20 cellular contexts compared by ENCODE assay signal in genomic region chr16:88296437-88297177, GRCh38.
A peak's percentile ranks its signal among the peaks of the same experiment; 100 is the strongest.
DNase-seq lines count a peak whose midpoint lies in the region; ATAC-seq, FAIRE-seq and TF ChIP-seq lines count a peak whose summit lies in the region.
"Had no signal": no experiment of that assay in that cellular context is flagged by ENCODE, and none has a peak within 500 bp of the region (broad histone marks: within the 10 kb centered on the region; RNA-seq: fewer than 3 reads in every experiment).

No MANE protein-coding gene starts in this region.

- no peak overlapping the region for H3K9ac ChIP-seq in K562 (ENCODE audit: insufficient read depth in 1 of 2, low read depth in 2 of 2, low read length in 2 of 2)
- H3K9ac ChIP-seq in HepG2 (ENCODE audit: insufficient read depth, low read depth, low read length), result no peak overlapping the region

- no peak overlapping the region for H3K4me3 ChIP-seq in K562
- no peak overlapping the region for H3K4me3 ChIP-seq in HepG2 (replicated peaks in 1 of 3; ENCODE audit: insufficient read depth in 1 of 3, low read depth in 2 of 3, low read length in 3 of 3)
- H3K4me3 ChIP-seq: GM12878, Peyer's patch had no signal

- no peaks in the 10 kb centered on the region for H3K36me3 Mint-ChIP-seq in type B pancreatic cell
- H3K36me3 Mint-ChIP-seq in activated CD4-positive, alpha-beta memory T cell treated with anti-CD3 and anti-CD28 coated beads, Interleukin-2, amount 10 ng/mL, durations not matched to agents 7 days and 5 days (ENCODE audit: low read depth), result no peaks in the 10 kb centered on the region
- H3K36me3 Mint-ChIP-seq: CD4-positive, alpha-beta memory T cell had no signal

- in situ Hi-C loops in K562 (cut with MboI) (no loop called here), HepG2 (cut with HindIII; ENCODE audit: extremely low pct_ligation_motif_present, low pct_unique_long_range_greater_than_20kb) (no loop called here)

- H3K79me2 ChIP-seq in K562 (ENCODE audit: control insufficient read depth, insufficient read depth, low read length) (no peaks in the 10 kb centered on the region), HepG2 (ENCODE audit: insufficient read depth, low read length) (no peaks in the 10 kb centered on the region)

- H3K27me3 ChIP-seq in K562 (ENCODE audit: control insufficient read depth in 2 of 2, insufficient read depth in 2 of 2, low read length in 2 of 2) (peaks cover 17 to 83% of the 10 kb centered on the region in 2 experiments), HepG2 (ENCODE audit: control insufficient read depth in 1 of 2, insufficient read depth in 2 of 2, low read length in 2 of 2) (peaks cover 22 to 89% of the 10 kb centered on the region in 2 experiments)
- H3K27me3 ChIP-seq: Peyer's patch had no signal

- TF ChIP-seq RAD21 in K562 (CRISPR knock-in tag; conservative IDR thresholded peaks at IDR 0.05 in 1 of 2, IDR thresholded peaks at IDR 0.05 in 1 of 2) (no peak), HepG2 (CRISPR knock-in tag; IDR thresholded peaks at IDR 0.05) (no peak)

- ATAC-seq in Right ventricle myocardium inferior (no peak), Right ventricle myocardium superior (ENCODE audit: poor library complexity) (no peak), K562 (no peak), HepG2 (no peak), GM18511 (IDR thresholded peaks at IDR 0.05; ENCODE audit: unreplicated experiment) (no peak)
- ATAC-seq: GM12878 had no signal

- intact Hi-C loops in Right ventricle myocardium inferior (cut with DNase I), result no loop called here
- intact Hi-C loops in Right ventricle myocardium superior (cut with DNase I), result no loop called here
- intact Hi-C loops in K562 (cut with micrococcal nuclease), result no loop called here
- intact Hi-C loops in HepG2 (cut with micrococcal nuclease; ENCODE audit: unreplicated experiment), result no loop called here

- H3K36me3 ChIP-seq in K562 (ENCODE audit: control insufficient read depth, insufficient read depth, low read length), result no peaks in the 10 kb centered on the region
- no peaks in the 10 kb centered on the region for H3K36me3 ChIP-seq in HepG2 (replicated peaks in 1 of 2; ENCODE audit: control insufficient read depth in 1 of 2, insufficient read depth in 2 of 2, low read length in 2 of 2)
- H3K36me3 ChIP-seq: Peyer's patch had no signal

- H2AFZ ChIP-seq in K562 (ENCODE audit: low read depth, low read length) (no peak overlapping the region), HepG2 (ENCODE audit: low read length) (no peak overlapping the region)

- no peak overlapping the region for H3K27ac ChIP-seq in K562 (ENCODE audit: extremely low read depth, low read depth, low read length)
- no peak overlapping the region for H3K27ac ChIP-seq in HepG2 (ENCODE audit: extremely low read length, insufficient read depth, low read length)
- H3K27ac ChIP-seq: Peyer's patch had no signal

- FAIRE-seq in K562 (lab: Jason Lieb, UNC), result no peak
- FAIRE-seq in HepG2 (lab: Jason Lieb, UNC), result no peak
- FAIRE-seq: GM12878, H54 had no signal

- H3K4me1 ChIP-seq in K562 (replicated peaks in 1 of 2; ENCODE audit: control insufficient read depth in 2 of 2, insufficient read depth in 2 of 2, low read length in 2 of 2) (peaks cover 0 to 26% of the 10 kb centered on the region in 2 experiments; a peak in 3 of 5 replicates), HepG2 (ENCODE audit: insufficient read depth, low read length) (no peaks in the 10 kb centered on the region)
- H3K4me1 ChIP-seq: Peyer's patch had no signal

- no peaks in the 10 kb centered on the region for H3K9me3 Mint-ChIP-seq in type B pancreatic cell
- peaks cover 7% of the 10 kb centered on the region for H3K9me3 Mint-ChIP-seq in activated CD4-positive, alpha-beta memory T cell treated with anti-CD3 and anti-CD28 coated beads, Interleukin-2, amount 10 ng/mL, durations not matched to agents 7 days and 5 days

- no peaks in the 10 kb centered on the region for H3K9me1 ChIP-seq in K562 (ENCODE audit: control insufficient read depth, insufficient read depth, low read length)

- peak overlapping the region; percentile 23 for H3K27ac Mint-ChIP-seq in type B pancreatic cell
- no peak overlapping the region for H3K27ac Mint-ChIP-seq in activated CD4-positive, alpha-beta memory T cell treated with anti-CD3 and anti-CD28 coated beads, Interleukin-2, amount 10 ng/mL, durations not matched to agents 7 days and 5 days
- H3K27ac Mint-ChIP-seq: B cell had no signal

- TF ChIP-seq CTCF in K562 (IDR thresholded peaks at IDR 0.05 in 2 of 3, conservative IDR thresholded peaks at IDR 0.05 in 1 of 3; ENCODE audit: insufficient read depth in 2 of 3, low read depth in 1 of 3, low read length in 3 of 3), result no peak
- TF ChIP-seq CTCF in HepG2 (CRISPR knock-in tag; IDR thresholded peaks at IDR 0.05), result no peak
- TF ChIP-seq CTCF in type B pancreatic cell (conservative IDR thresholded peaks at IDR 0.05), result no peak

- BruUV-seq in K562 (replicated peaks; lab: Mats Ljungman, UMichigan) (no TSS peak), HepG2 (replicated peaks; lab: Mats Ljungman, UMichigan) (no TSS peak)

- H3K9me3 ChIP-seq in K562 (replicated peaks; ENCODE audit: control insufficient read depth, insufficient read depth, low read depth, low read length) (no peaks in the 10 kb centered on the region), HepG2 (ENCODE audit: low read length) (no peaks in the 10 kb centered on the region)
- H3K9me3 ChIP-seq: Peyer's patch had no signal

- H3K4me3 Mint-ChIP-seq in type B pancreatic cell, result no peak overlapping the region
- no peak overlapping the region for H3K4me3 Mint-ChIP-seq in activated CD4-positive, alpha-beta memory T cell treated with anti-CD3 and anti-CD28 coated beads, Interleukin-2, amount 10 ng/mL, durations not matched to agents 7 days and 5 days
- H3K4me3 Mint-ChIP-seq: B cell; CD4-positive, alpha-beta memory T cell had no signal

- no peak overlapping the region for H3K4me2 ChIP-seq in K562 (ENCODE audit: insufficient read depth, low read length)
- H3K4me2 ChIP-seq in HepG2 (ENCODE audit: low read depth, low read length), result no peak overlapping the region

- H4K20me1 ChIP-seq in K562 (replicated peaks; ENCODE audit: control insufficient read depth, insufficient read depth, low read length), result no peaks in the 10 kb centered on the region
- no peaks in the 10 kb centered on the region for H4K20me1 ChIP-seq in HepG2 (ENCODE audit: insufficient read depth, low read length)

- CTCF ChIA-PET in K562 (lab: Yijun Ruan, JAX; ENCODE audit: low intra/inter-chr PET ratio) (no interaction called here), HepG2 (lab: Yijun Ruan, JAX; ENCODE audit: low intra/inter-chr PET ratio, low total read pairs) (no interaction called here)
- CTCF ChIA-PET in activated CD4-positive, alpha-beta memory T cell treated with anti-CD3 and anti-CD28 coated beads, Interleukin-2, amount 10 ng/mL, durations not matched to agents 7 days and 5 days (lab: Charles Lee), result no interaction called here

- 17% methylated on average over 19 of the region's 19 CpGs for WGBS in K562 (ENCODE audit: insufficient coverage, low coverage, missing lambda C conversion rate)
- 25% methylated on average over 14 of the region's 19 CpGs for WGBS in HepG2 (ENCODE audit: low lambda C conversion rate)

- no peak for TF ChIP-seq POLR2A in K562 (conservative IDR thresholded peaks at IDR 0.05)
- TF ChIP-seq POLR2A in HepG2 (IDR thresholded peaks at IDR 0.05; ENCODE audit: insufficient read depth in 1 of 2, low read depth in 2 of 2, low read length in 2 of 2), result no peak

- POLR2A ChIA-PET in K562 (lab: Yijun Ruan, JAX), result no interaction called here
- POLR2A ChIA-PET in HepG2 (lab: Yijun Ruan, JAX), result no interaction called here
- POLR2A ChIA-PET in activated CD4-positive, alpha-beta memory T cell treated with anti-CD3 and anti-CD28 coated beads, Interleukin-2, amount 10 ng/mL, durations not matched to agents 7 days and 5 days (lab: Charles Lee), result no interaction called here

- DNase-seq in Right ventricle myocardium inferior (ENCODE audit: missing footprints), result peak; percentile 43
- DNase-seq in Right ventricle myocardium superior, result no peak
- no peak for DNase-seq in K562 (ENCODE audit: extremely low read depth in 1 of 4, low spot score in 3 of 4)
- DNase-seq in HepG2 (ENCODE audit: low spot score), result no peak
- DNase-seq in type B pancreatic cell (ENCODE audit: extremely low spot score, unreplicated experiment), result no peak
- no peak for DNase-seq in superior temporal gyrus (ENCODE audit: extremely low spot score)
- DNase-seq in activated CD4-positive, alpha-beta memory T cell treated with anti-CD3 and anti-CD28 coated beads, Interleukin-2, amount 10 ng/mL, durations not matched to agents 7 days and 5 days, result no peak
- DNase-seq: Calu3; CD4-positive, alpha-beta memory T cell; DMS53; EL; NCI-H1092 treated with DMSO at 0.1 percent for 48 hours; NCI-H2081; NK-92 treated with Interleukin-12 subunit alpha and Interleukin-12 subunit beta, amount 100 ng/mL, for 24 hours; SHP77 treated with DMSO at 0.1 percent for 48 hours had no signal

- H3K4me1 Mint-ChIP-seq in type B pancreatic cell (ENCODE audit: unreplicated experiment), result peaks cover 15% of the 10 kb centered on the region
- H3K4me1 Mint-ChIP-seq in activated CD4-positive, alpha-beta memory T cell treated with anti-CD3 and anti-CD28 coated beads, Interleukin-2, amount 10 ng/mL, durations not matched to agents 7 days and 5 days, result peaks cover 15% of the 10 kb centered on the region
- H3K4me1 Mint-ChIP-seq: B cell had no signal

- no peak for TF ChIP-seq EP300 in K562 (IDR thresholded peaks at IDR 0.05; ENCODE audit: low read length)
- TF ChIP-seq EP300 in HepG2 (IDR thresholded peaks at IDR 0.05; ENCODE audit: low read depth in 2 of 2, low read length in 2 of 2), result no peak
- TF ChIP-seq EP300 in HepG2 (CRISPR knock-in tag; IDR thresholded peaks at IDR 0.05; ENCODE audit: borderline replicate concordance), result no peak

- H3K27me3 Mint-ChIP-seq in type B pancreatic cell, result peaks cover 23% of the 10 kb centered on the region
- no peaks in the 10 kb centered on the region for H3K27me3 Mint-ChIP-seq in activated CD4-positive, alpha-beta memory T cell treated with anti-CD3 and anti-CD28 coated beads, Interleukin-2, amount 10 ng/mL, durations not matched to agents 7 days and 5 days

TF ChIP-seq in K562, 482 proteins besides CTCF, POLR2A, EP300 and RAD21 (continues in another document):
- TF ChIP-seq ZNF12 (CRISPR knock-in tag; IDR thresholded peaks at IDR 0.05) (no peak), DACH1 (IDR thresholded peaks at IDR 0.05; ENCODE audit: partially characterized antibody) (no peak)
